ENCODE assay signal across 8 cellular contexts in genomic region chr16:89860747-89861304, GRCh38. TPM values are rescaled to one million over a fixed set of nuclear protein-coding genes. Genes with fewer than 3 reads are reported as not detected.
DNase-seq lines count a peak whose midpoint lies in the region; ATAC-seq, FAIRE-seq and TF ChIP-seq lines count a peak whose summit lies in the region.

No MANE protein-coding gene starts in this region.

- no peaks in the 10 kb centered on the region for H3K9me1 ChIP-seq in keratinocyte (ENCODE audit: control insufficient read depth, extremely low read depth, insufficient read depth, low read length)

- no peak for ATAC-seq in GM19351 (IDR thresholded peaks at IDR 0.05; ENCODE audit: unreplicated experiment)
- no peak for ATAC-seq in HG02763 (IDR thresholded peaks at IDR 0.05; ENCODE audit: unreplicated experiment)

- no peak overlapping the region for H3K4me3 ChIP-seq in Loucy (ENCODE audit: low read length, poor library complexity, severe bottlenecking)
- no peak overlapping the region for H3K4me3 ChIP-seq in astrocyte of the spinal cord (ENCODE audit: low read depth, low read length)
- H3K4me3 ChIP-seq in keratinocyte (ENCODE audit: control insufficient read depth in 2 of 3, extremely low read depth in 1 of 3, insufficient read depth in 2 of 3, low read depth in 1 of 3, low read length in 3 of 3), result no peak overlapping the region

- dilution Hi-C loops in keratinocyte (cut with MboI; ENCODE audit: extremely low pct_ligation_motif_present, low sequenced_read_pairs), result no loop called here

- no peaks in the 10 kb centered on the region for H4K20me1 ChIP-seq in Loucy (ENCODE audit: insufficient read depth, low read length, poor library complexity, severe bottlenecking)
- no peaks in the 10 kb centered on the region for H4K20me1 ChIP-seq in keratinocyte (ENCODE audit: control insufficient read depth, extremely low read depth, insufficient read depth, low read length)

- H3K27me3 ChIP-seq in Loucy (ENCODE audit: insufficient read depth, low read length, poor library complexity, severe bottlenecking), result no peaks in the 10 kb centered on the region
- H3K27me3 ChIP-seq in keratinocyte (ENCODE audit: control insufficient read depth, extremely low read depth, insufficient read depth, low read length), result no peaks in the 10 kb centered on the region

- H3K4me2 ChIP-seq in Loucy (ENCODE audit: low read depth, low read length, poor library complexity, severe bottlenecking), result no peak overlapping the region
- H3K4me2 ChIP-seq in keratinocyte (ENCODE audit: control insufficient read depth, extremely low read depth, insufficient read depth, low read depth, low read length), result no peak overlapping the region

- H3K9me2 ChIP-seq in Loucy (replicated peaks; ENCODE audit: low read depth, low read length), result no peaks in the 10 kb centered on the region

- H3K9me3 ChIP-seq in Loucy (ENCODE audit: insufficient read depth, low read depth, low read length) (no peaks in the 10 kb centered on the region), keratinocyte (ENCODE audit: control insufficient read depth, low read depth, low read length) (no peaks in the 10 kb centered on the region)

- in situ Hi-C loops in astrocyte of the spinal cord (cut with HindIII; ENCODE audit: low sequenced_read_pairs), result no loop called here

- no peak for FAIRE-seq in keratinocyte (lab: Jason Lieb, UNC)

- H3F3A ChIP-seq in Loucy (ENCODE audit: low read depth), result no peaks in the 10 kb centered on the region

- H3K4me1 ChIP-seq in Loucy (ENCODE audit: insufficient read depth, low read length, poor library complexity, severe bottlenecking), result peaks cover 7% of the 10 kb centered on the region
- peaks cover 16% of the 10 kb centered on the region for H3K4me1 ChIP-seq in keratinocyte (ENCODE audit: control insufficient read depth, extremely low read depth, insufficient read depth, low read length)

- H2AFZ ChIP-seq in Loucy (ENCODE audit: low read length) (no peak overlapping the region), keratinocyte (ENCODE audit: control insufficient read depth, low read length) (no peak overlapping the region)

- POLR2A ChIA-PET in GM10248 (lab: Yijun Ruan, JAX), result interaction anchor here (0.5 kb wide), 1 partner anchor 207 kb away, joined by 3 read pairs; no protein-coding TSS in a partner anchor

- H3K27ac ChIP-seq in keratinocyte (ENCODE audit: control insufficient read depth, insufficient read depth, low read length), result no peak overlapping the region

- CTCF ChIA-PET in GM10248 (lab: Yijun Ruan, JAX), result interaction anchor here (0.6 to 7.9 kb wide), 58 partner anchors 8 to 352 kb away, joined by 3 to 80 read pairs (median 4); partner anchors contain the start of genes FANCA, MC1R, SPATA2L and SPG7

- peak; percentile 99 for TF ChIP-seq CTCF in GM10248 (IDR thresholded peaks at IDR 0.05; ENCODE audit: control extremely low read depth, extremely low read depth, low read depth, missing control alignments)
- peak; percentile 70 for TF ChIP-seq CTCF in Loucy (conservative IDR thresholded peaks at IDR 0.05; ENCODE audit: low read length)
- TF ChIP-seq CTCF in astrocyte of the spinal cord (IDR thresholded peaks at IDR 0.05; ENCODE audit: low read depth, low read length), result peak; percentile 97
- peak; percentile 83 to 99 (median 98) for TF ChIP-seq CTCF in keratinocyte (optimal IDR thresholded peaks at IDR 0.05 in 1 of 3, IDR thresholded peaks at IDR 0.05 in 1 of 3, conservative IDR thresholded peaks at IDR 0.05 in 1 of 3; ENCODE audit: extremely low read depth in 1 of 3, insufficient read depth in 2 of 3, low read length in 3 of 3)

- H3K36me3 ChIP-seq in Loucy (ENCODE audit: insufficient read depth, low read length) (no peaks in the 10 kb centered on the region), keratinocyte (ENCODE audit: control insufficient read depth in 2 of 2, extremely low read depth in 1 of 2, insufficient read depth in 2 of 2, low read length in 2 of 2) (no peaks in the 10 kb centered on the region)

- DNase-seq in GM10248 (ENCODE audit: extremely low spot score) (peak; percentile 93), UCSD-AML1 (lab: John Stamatoyannopoulos, UW; ENCODE audit: unreplicated experiment) (peak; percentile 75), astrocyte of the spinal cord (ENCODE audit: low read depth, low spot score) (peak; percentile 17), keratinocyte (ENCODE audit: low read depth, low spot score) (no peak)
- peak; percentile 76 for DNase-seq in stimulated activated CD4-positive, alpha-beta T cell treated with anti-CD3 and anti-CD28 coated beads, Interleukin-4, amount 100 ng/mL, for 24 hours

- H3K79me2 ChIP-seq in Loucy (ENCODE audit: insufficient read depth, low read length) (no peaks in the 10 kb centered on the region), keratinocyte (ENCODE audit: control insufficient read depth, insufficient read depth, low read length) (no peaks in the 10 kb centered on the region)

- H3K9ac ChIP-seq in Loucy (ENCODE audit: low read depth, low read length, poor library complexity, severe bottlenecking) (no peak overlapping the region), keratinocyte (ENCODE audit: control insufficient read depth, extremely low read depth, insufficient read depth, low read length) (no peak overlapping the region)

RNA-seq across cellular contexts. Expression of gene TCF25, which starts 12.6 kb away (rescaled TPM):
- polyA plus RNA-seq in keratinocyte, result 92.4 to 103 TPM (median 97.5 TPM) in 3 replicates
- 222 TPM for polyA plus RNA-seq in keratinocyte (2011; ENCODE audit: low read depth)
- 51.5 and 85.9 TPM in 2 replicates for polyA plus RNA-seq in keratinocyte (2011; cell fraction: cytosol; rRNA removed)
- polyA plus RNA-seq in keratinocyte (2011; cell fraction: nucleus; rRNA removed), result 218 and 219 TPM in 2 replicates
- polyA plus RNA-seq in keratinocyte (2012; ENCODE audit: low replicate concordance), result 109 and 116 TPM in 2 replicates
- 71.8 to 112 TPM (median 90.6 TPM) in 3 replicates for polyA minus RNA-seq in keratinocyte
- polyA minus RNA-seq in keratinocyte (2011; cell fraction: cytosol; rRNA and poly(A)+ RNA removed), result 68.1 TPM
- polyA minus RNA-seq in keratinocyte (2011; cell fraction: nucleus; rRNA and poly(A)+ RNA removed), result 51.9 and 53.5 TPM in 2 replicates

RNA-seq across cellular contexts. Expression of gene SPIRE2, which starts 32.6 kb away (rescaled TPM):
- polyA plus RNA-seq in keratinocyte, result 1.1 to 1.7 TPM (median 1.3 TPM) in 3 replicates
- 3.1 TPM for polyA plus RNA-seq in keratinocyte (2011; ENCODE audit: low read depth)
- 0.83 and 1.2 TPM in 2 replicates for polyA plus RNA-seq in keratinocyte (2011; cell fraction: cytosol; rRNA removed)
- 3.2 and 3.4 TPM in 2 replicates for polyA plus RNA-seq in keratinocyte (2011; cell fraction: nucleus; rRNA removed)
- polyA plus RNA-seq in keratinocyte (2012; ENCODE audit: low replicate concordance), result 1.1 and 1.5 TPM in 2 replicates
- polyA minus RNA-seq in keratinocyte, result 0.96 to 2.5 TPM (median 0.99 TPM) in 3 replicates
- polyA minus RNA-seq in keratinocyte (2011; cell fraction: cytosol; rRNA and poly(A)+ RNA removed), result 2.9 TPM
- polyA minus RNA-seq in keratinocyte (2011; cell fraction: nucleus; rRNA and poly(A)+ RNA removed), result 1.6 and 1.8 TPM in 2 replicates

RNA-seq across cellular contexts. Expression of gene FANCA, which starts 44.4 kb away (rescaled TPM):
- 4.0 to 15.6 TPM (median 11.3 TPM) in 3 replicates for polyA plus RNA-seq in keratinocyte
- polyA plus RNA-seq in keratinocyte (2011; ENCODE audit: low read depth), result 0.94 TPM
- polyA plus RNA-seq in keratinocyte (2011; cell fraction: cytosol; rRNA removed), result 3.0 and 3.1 TPM in 2 replicates
- polyA plus RNA-seq in keratinocyte (2011; cell fraction: nucleus; rRNA removed), result 19.1 and 21.4 TPM in 2 replicates
- polyA plus RNA-seq in keratinocyte (2012; ENCODE audit: low replicate concordance), result 1.6 and 9.3 TPM in 2 replicates
- 8.1 to 25.0 TPM (median 24.1 TPM) in 3 replicates for polyA minus RNA-seq in keratinocyte
- 6.3 TPM for polyA minus RNA-seq in keratinocyte (2011; cell fraction: cytosol; rRNA and poly(A)+ RNA removed)
- 10.6 and 14.5 TPM in 2 replicates for polyA minus RNA-seq in keratinocyte (2011; cell fraction: nucleus; rRNA and poly(A)+ RNA removed)

RNA-seq across cellular contexts. Expression of gene MC1R, which starts 57.8 kb away (rescaled TPM):
- polyA plus RNA-seq in keratinocyte, result 1.1 to 1.9 TPM (median 1.1 TPM) in 3 replicates
- polyA plus RNA-seq in keratinocyte (2011; ENCODE audit: low read depth), result 0.99 TPM
- polyA plus RNA-seq in keratinocyte (2011; cell fraction: cytosol; rRNA removed), result 0.23 and 0.61 TPM in 2 replicates
- 8.9 TPM in 2 replicates for polyA plus RNA-seq in keratinocyte (2011; cell fraction: nucleus; rRNA removed)
- polyA plus RNA-seq in keratinocyte (2012; ENCODE audit: low replicate concordance), result 0.88 and 1.8 TPM in 2 replicates
- 1.2 to 3.1 TPM (median 2.1 TPM) in 3 replicates for polyA minus RNA-seq in keratinocyte
- 2.1 TPM for polyA minus RNA-seq in keratinocyte (2011; cell fraction: cytosol; rRNA and poly(A)+ RNA removed)
- 3.3 and 4.3 TPM in 2 replicates for polyA minus RNA-seq in keratinocyte (2011; cell fraction: nucleus; rRNA and poly(A)+ RNA removed)
